In the genomic region with DNA sequence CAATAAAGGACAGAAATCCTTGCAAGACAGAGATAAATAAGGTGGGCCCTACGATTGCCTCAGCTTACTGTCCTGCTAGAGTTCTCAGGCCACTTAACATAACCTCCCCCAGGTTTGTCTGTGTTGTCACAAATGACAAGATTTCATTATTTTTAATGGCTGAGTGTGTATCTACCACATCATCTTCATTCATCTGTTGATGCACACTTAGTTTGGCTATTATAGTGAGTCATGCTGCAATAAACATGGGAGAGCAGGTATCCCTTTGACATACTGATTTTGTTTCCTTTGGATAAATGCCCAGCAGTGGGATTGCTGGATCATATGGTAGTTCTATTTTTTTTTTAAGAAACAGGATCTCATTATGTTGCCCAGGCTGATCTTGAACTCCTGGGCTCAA, we compare ENCODE assay signal across 13 cellular contexts.
DNase-seq lines count a peak whose midpoint lies in the region; ATAC-seq and TF ChIP-seq lines count a peak whose summit lies in the region.
"Had no signal": no experiment of that assay in that cellular context is flagged by ENCODE, and none has a peak within 500 bp of the region (broad histone marks: within the 10 kb centered on the region; RNA-seq: fewer than 3 reads in every experiment).

No MANE protein-coding gene starts in this region.

- H3K9ac ChIP-seq in fibroblast of lung (ENCODE audit: insufficient read depth, low read length) (no peak overlapping the region), smooth muscle cell (ENCODE audit: low read depth) (no peak overlapping the region)

- H3K27ac ChIP-seq in breast epithelium (no peak overlapping the region), RWPE2 (ENCODE audit: poor library complexity, severe bottlenecking) (peak overlapping the region; percentile 35), fibroblast of lung (ENCODE audit: insufficient read depth, low read length) (no peak overlapping the region), smooth muscle cell (ENCODE audit: low read depth) (no peak overlapping the region)
- H3K27ac ChIP-seq: psoas muscle had no signal

- no peak overlapping the region for H2AFZ ChIP-seq in fibroblast of lung (ENCODE audit: low read length)
- no peak overlapping the region for H2AFZ ChIP-seq in smooth muscle cell (ENCODE audit: low read depth)

- TF ChIP-seq CTCF in MCF 10A (IDR thresholded peaks at IDR 0.05; ENCODE audit: unreplicated experiment) (no peak), breast epithelium (IDR thresholded peaks at IDR 0.05) (no peak), RWPE2 (IDR thresholded peaks at IDR 0.05; ENCODE audit: poor library complexity, severe bottlenecking) (no peak), fibroblast of lung (conservative IDR thresholded peaks at IDR 0.05 in 1 of 2, IDR thresholded peaks at IDR 0.05 in 1 of 2; ENCODE audit: low read depth in 1 of 2, low read length in 2 of 2) (no peak), smooth muscle cell (IDR thresholded peaks at IDR 0.05; ENCODE audit: borderline replicate concordance, insufficient read depth, poor library complexity, severe bottlenecking) (no peak)

- H3K9me3 ChIP-seq in breast epithelium (no peaks in the 10 kb centered on the region), RWPE2 (ENCODE audit: severe bottlenecking) (no peaks in the 10 kb centered on the region), fibroblast of lung (ENCODE audit: control insufficient read depth, insufficient read depth, low read depth, low read length) (no peaks in the 10 kb centered on the region), smooth muscle cell (replicated peaks; ENCODE audit: low read depth) (no peaks in the 10 kb centered on the region)
- H3K9me3 ChIP-seq: psoas muscle had no signal

- BruUV-seq in MCF 10A (replicated peaks; lab: Mats Ljungman, UMichigan): no TSS peak

- H3K36me3 ChIP-seq in breast epithelium (no peaks in the 10 kb centered on the region), RWPE2 (ENCODE audit: low read depth) (no peaks in the 10 kb centered on the region), fibroblast of lung (ENCODE audit: control insufficient read depth, insufficient read depth, low read length) (no peaks in the 10 kb centered on the region), smooth muscle cell (ENCODE audit: low read depth) (no peaks in the 10 kb centered on the region)

- no peak for TF ChIP-seq POLR2A in breast epithelium (IDR thresholded peaks at IDR 0.05)

- H3K9me3 Mint-ChIP-seq in MCF 10A (ENCODE audit: unreplicated experiment): peaks cover 15% of the 10 kb centered on the region

- intact Hi-C loops in MCF 10A (cut with micrococcal nuclease): no loop called here
- intact Hi-C loops in breast epithelium (cut with DNase I; ENCODE audit: low total_unique reads): no loop called here

- H4K20me1 ChIP-seq in fibroblast of lung (ENCODE audit: control insufficient read depth, extremely low read depth, insufficient read depth, low read length): no peaks in the 10 kb centered on the region
- no peaks in the 10 kb centered on the region for H4K20me1 ChIP-seq in smooth muscle cell (ENCODE audit: low read depth)

- H3K4me1 ChIP-seq in breast epithelium: no peaks in the 10 kb centered on the region
- peaks cover 32% of the 10 kb centered on the region for H3K4me1 ChIP-seq in RWPE2 (ENCODE audit: insufficient read depth, poor library complexity, severe bottlenecking)
- peaks cover 11% of the 10 kb centered on the region for H3K4me1 ChIP-seq in fibroblast of lung (ENCODE audit: control insufficient read depth, extremely low read depth, insufficient read depth, low read length)
- H3K4me1 ChIP-seq in smooth muscle cell (ENCODE audit: low read depth): no peaks in the 10 kb centered on the region
- H3K4me1 ChIP-seq: psoas muscle had no signal

- DNase-seq in MCF 10A (ENCODE audit: unreplicated experiment) (peak; percentile 95), breast epithelium (ENCODE audit: low spot score in 2 of 2) (no peak), RWPE2 (ENCODE audit: low spot score) (no peak), fibroblast of lung (ENCODE audit: low read depth in 2 of 2) (peak; percentile 82 to 87), NCI-H187 treated with DMSO at 0.1 percent for 48 hours (lab: John Stamatoyannopoulos, UW) (no peak), COLO829 (ENCODE audit: low spot score) (no peak), smooth muscle cell (lab: John Stamatoyannopoulos, UW; ENCODE audit: unreplicated experiment) (no peak)
- no peak for DNase-seq in activated CD8-positive, alpha-beta memory T cell treated with anti-CD3 and anti-CD28 coated beads, Interleukin-2, amount 50 U/mL, for 4 hours
- DNase-seq: activated naive CD4-positive, alpha-beta T cell treated with anti-CD3 and anti-CD28 coated beads for 36 hours; Kasumi-1; NCI-H526 treated with DMSO at 0.1 percent for 48 hours; psoas muscle had no signal

- H3K4me1 Mint-ChIP-seq in MCF 10A (ENCODE audit: insufficient read depth, unreplicated experiment): peaks cover 36% of the 10 kb centered on the region

- no peaks in the 10 kb centered on the region for H3F3A ChIP-seq in smooth muscle cell (ENCODE audit: low read depth)

- no peak overlapping the region for H3K27ac Mint-ChIP-seq in MCF 10A (ENCODE audit: low read depth, unreplicated experiment)
- H3K27ac Mint-ChIP-seq: activated naive CD4-positive, alpha-beta T cell treated with anti-CD3 and anti-CD28 coated beads for 36 hours; T-helper 2 cell treated with Interferon-gamma antibody and Interleukin-4, amounts not matched to agents 5 μg/mL and 100 μg/mL, for 36 hours had no signal

- peaks cover 5% of the 10 kb centered on the region for H3K36me3 Mint-ChIP-seq in MCF 10A (ENCODE audit: insufficient read depth, unreplicated experiment)

- H3K4me3 ChIP-seq in breast epithelium: no peak overlapping the region
- H3K4me3 ChIP-seq in RWPE2 (ENCODE audit: severe bottlenecking): no peak overlapping the region
- H3K4me3 ChIP-seq in fibroblast of lung (replicated peaks in 1 of 4; ENCODE audit: control extremely low read depth in 1 of 4, insufficient read depth in 1 of 4, low read depth in 3 of 4, low read length in 4 of 4): no peak overlapping the region
- H3K4me3 ChIP-seq in smooth muscle cell: no peak overlapping the region
- H3K4me3 ChIP-seq: psoas muscle had no signal

- H3K4me2 ChIP-seq in fibroblast of lung (ENCODE audit: extremely low read depth, insufficient read depth, low read length) (no peak overlapping the region), smooth muscle cell (no peak overlapping the region)

- no peaks in the 10 kb centered on the region for H3K27me3 ChIP-seq in breast epithelium
- H3K27me3 ChIP-seq in RWPE2 (ENCODE audit: insufficient read depth, poor library complexity, severe bottlenecking): no peaks in the 10 kb centered on the region
- H3K27me3 ChIP-seq in fibroblast of lung (ENCODE audit: control insufficient read depth, insufficient read depth, low read length): no peaks in the 10 kb centered on the region
- H3K27me3 ChIP-seq in smooth muscle cell (ENCODE audit: low read depth): no peaks in the 10 kb centered on the region

- ATAC-seq in RWPE2 (ENCODE audit: low read depth): peak; percentile 94
- ATAC-seq: psoas muscle had no signal

- no peaks in the 10 kb centered on the region for H3K27me3 Mint-ChIP-seq in MCF 10A (ENCODE audit: insufficient read depth, unreplicated experiment)

- H3K4me3 Mint-ChIP-seq in MCF 10A (ENCODE audit: unreplicated experiment): no peak overlapping the region
- H3K4me3 Mint-ChIP-seq: activated naive CD4-positive, alpha-beta T cell treated with anti-CD3 and anti-CD28 coated beads for 36 hours; T-helper 2 cell treated with Interferon-gamma antibody and Interleukin-4, amounts not matched to agents 5 μg/mL and 100 μg/mL, for 36 hours had no signal

- POLR2A ChIA-PET in MCF 10A (lab: Yijun Ruan, JAX): interaction anchor here (0.5 to 1.8 kb wide), 3 partner anchors 25 to 71 kb away, joined by 3 to 5 read pairs (median 3); no protein-coding TSS in a partner anchor

- H3K79me2 ChIP-seq in fibroblast of lung (ENCODE audit: control insufficient read depth, insufficient read depth, low read length): no peaks in the 10 kb centered on the region
- H3K79me2 ChIP-seq in smooth muscle cell (ENCODE audit: low read depth): no peaks in the 10 kb centered on the region

- WGBS in smooth muscle cell (ENCODE audit: low lambda C conversion rate): 100% methylated on average over 1 of the region's 1 CpG

- CTCF ChIA-PET in MCF 10A (lab: Yijun Ruan, JAX): interaction anchor here (0.6 kb wide), 1 partner anchor 245 kb away, joined by 3 read pairs; no protein-coding TSS in a partner anchor

Comparison
In these comparisons a context has a peak if more than half of its experiments do, and no peak if none do; other contexts are left out.
1. DNase-seq: peak in MCF 10A (single experiment) and fibroblast of lung (2 of 2); none in breast epithelium (0 of 2), RWPE2 (single experiment), NCI-H187 treated with DMSO at 0.1 percent for 48 hours (single experiment), COLO829 (single experiment), activated CD8-positive, alpha-beta memory T cell treated with anti-CD3 and anti-CD28 coated beads, Interleukin-2, amount 50 U/mL, for 4 hours (single experiment) and smooth muscle cell (single experiment).